ENCODE assay signal across 4 cellular contexts in the genomic region with DNA sequence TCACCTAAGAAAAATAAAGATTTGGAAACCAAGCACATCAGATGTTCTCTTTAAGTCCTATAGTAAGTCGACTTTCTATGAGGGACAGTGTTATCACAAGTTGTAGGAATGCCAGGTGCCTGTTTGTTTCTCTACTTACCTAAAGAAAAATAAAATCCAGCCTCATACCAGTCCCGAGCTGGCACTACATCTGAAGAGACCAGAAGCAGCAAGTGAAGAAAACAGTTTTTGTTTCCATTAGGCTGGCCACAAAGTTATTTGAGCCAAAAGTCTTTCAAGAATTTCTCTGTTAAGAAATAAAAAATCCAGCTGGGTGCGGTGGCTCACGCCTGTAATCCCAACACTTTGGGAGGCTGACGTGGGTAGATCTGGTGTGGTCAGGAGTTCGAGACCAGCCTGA. TPM values are rescaled to one million over a fixed set of nuclear protein-coding genes. Genes with fewer than 3 reads are reported as not detected.
"Had no signal": no experiment of that assay in that cellular context is flagged by ENCODE, and none has a peak within 500 bp of the region (broad histone marks: within the 10 kb centered on the region; RNA-seq: fewer than 3 reads in every experiment).

No MANE protein-coding gene starts in this region.

- ATAC-seq: GM12878 had no signal

- DNase-seq: GDM1, GF-D8 had no signal

- H3K4me3 ChIP-seq: GM12878 had no signal

RNA-seq across cellular contexts. Expression of a gene that starts 10.8 kb away (rescaled TPM):
- total RNA-seq: G401 had no signal
